1 cellular context compared by ENCODE assay signal in genomic region chr16:228917-229730, GRCh38.
TF ChIP-seq lines count a peak whose summit lies in the region.

LUC7L (minus strand) TSS chr16:229449; CDS start chr16:229339, 110 bp downstream.

TF ChIP-seq in HepG2, 621 proteins besides CTCF, POLR2A, EP300 and RAD21 (continued from another document and continues in another):
- TF ChIP-seq RFX5 (IDR thresholded peaks at IDR 0.05; ENCODE audit: low read depth, low read length) (no peak), ZNF503 (CRISPR knock-in tag; IDR thresholded peaks at IDR 0.05) (peak; percentile 91), ZBTB38 (CRISPR knock-in tag; IDR thresholded peaks at IDR 0.05) (peak; percentile 95), GPN1 (CRISPR knock-in tag; IDR thresholded peaks at IDR 0.05; ENCODE audit: borderline replicate concordance) (0 out of 2 replicates have a peak, but pooled peaks have one; percentile 91), ZNF737 (CRISPR knock-in tag; IDR thresholded peaks at IDR 0.05; ENCODE audit: borderline replicate concordance) (no peak), ZNF652 (CRISPR knock-in tag; IDR thresholded peaks at IDR 0.05; ENCODE audit: borderline replicate concordance, low read depth) (0 out of 2 replicates have a peak, but pooled peaks have one; percentile 22), FUBP1 (CRISPR knock-in tag; IDR thresholded peaks at IDR 0.05; ENCODE audit: borderline replicate concordance) (no peak), DR1 (CRISPR knock-in tag; IDR thresholded peaks at IDR 0.05) (peak; percentile 93), MTA1 (CRISPR knock-in tag; IDR thresholded peaks at IDR 0.05; ENCODE audit: borderline replicate concordance) (0 out of 2 replicates have a peak, but pooled peaks have one; percentile 35), BHLHE40 (IDR thresholded peaks at IDR 0.05; ENCODE audit: low read length) (no peak), MAFK (conservative IDR thresholded peaks at IDR 0.05 in 1 of 2, IDR thresholded peaks at IDR 0.05 in 1 of 2; ENCODE audit: low read length in 2 of 2) (no peak), HOMEZ (CRISPR knock-in tag; IDR thresholded peaks at IDR 0.05; ENCODE audit: low read depth) (peak; percentile 78), ARNT2 (CRISPR knock-in tag; IDR thresholded peaks at IDR 0.05; ENCODE audit: low read depth) (peak; percentile 97), ZNF124 (CRISPR knock-in tag; IDR thresholded peaks at IDR 0.05) (peak; percentile 91), GABPA (IDR thresholded peaks at IDR 0.05; ENCODE audit: low read depth, low read length) (peak; percentile 91), GABPA (CRISPR knock-in tag; IDR thresholded peaks at IDR 0.05; ENCODE audit: low read depth) (peak; percentile 95), ZNF616 (CRISPR knock-in tag; IDR thresholded peaks at IDR 0.05; ENCODE audit: low read depth) (peak; percentile 97), GRHL1 (CRISPR knock-in tag; conservative IDR thresholded peaks at IDR 0.05) (no peak), NFIC (IDR thresholded peaks at IDR 0.05; ENCODE audit: low read length) (no peak), FOXK2 (IDR thresholded peaks at IDR 0.05) (no peak), SAFB2 (CRISPR knock-in tag; IDR thresholded peaks at IDR 0.05; ENCODE audit: borderline replicate concordance, low read depth) (peak; percentile 97), HCFC1 (IDR thresholded peaks at IDR 0.05; ENCODE audit: low read depth, low read length) (peak; percentile 95), ZSCAN31 (CRISPR knock-in tag; IDR thresholded peaks at IDR 0.05; ENCODE audit: low read depth) (peak; percentile 98), ZNF337 (CRISPR knock-in tag; IDR thresholded peaks at IDR 0.05; ENCODE audit: borderline replicate concordance, low read depth) (peak; percentile 95; the same call in 1 of the 2 replicates), ZNF878 (CRISPR knock-in tag; IDR thresholded peaks at IDR 0.05) (no peak), WIZ (CRISPR knock-in tag; IDR thresholded peaks at IDR 0.05) (peak; percentile 61; the same call in 1 of the 2 replicates), BORCS8-MEF2B (CRISPR knock-in tag; IDR thresholded peaks at IDR 0.05) (peak; percentile 100), ZSCAN20 (CRISPR knock-in tag; IDR thresholded peaks at IDR 0.05; ENCODE audit: borderline replicate concordance) (peak; percentile 69; the same call in 1 of the 2 replicates), IKZF5 (CRISPR knock-in tag; IDR thresholded peaks at IDR 0.05) (peak; percentile 83), ZZZ3 (CRISPR knock-in tag; IDR thresholded peaks at IDR 0.05; ENCODE audit: borderline replicate concordance) (peak; percentile 57; the same call in 1 of the 2 replicates), RBM39 (IDR thresholded peaks at IDR 0.05; ENCODE audit: low read depth, low read length, poor library complexity, severe bottlenecking) (peak; percentile 79)
- TF ChIP-seq, protein P1, sequence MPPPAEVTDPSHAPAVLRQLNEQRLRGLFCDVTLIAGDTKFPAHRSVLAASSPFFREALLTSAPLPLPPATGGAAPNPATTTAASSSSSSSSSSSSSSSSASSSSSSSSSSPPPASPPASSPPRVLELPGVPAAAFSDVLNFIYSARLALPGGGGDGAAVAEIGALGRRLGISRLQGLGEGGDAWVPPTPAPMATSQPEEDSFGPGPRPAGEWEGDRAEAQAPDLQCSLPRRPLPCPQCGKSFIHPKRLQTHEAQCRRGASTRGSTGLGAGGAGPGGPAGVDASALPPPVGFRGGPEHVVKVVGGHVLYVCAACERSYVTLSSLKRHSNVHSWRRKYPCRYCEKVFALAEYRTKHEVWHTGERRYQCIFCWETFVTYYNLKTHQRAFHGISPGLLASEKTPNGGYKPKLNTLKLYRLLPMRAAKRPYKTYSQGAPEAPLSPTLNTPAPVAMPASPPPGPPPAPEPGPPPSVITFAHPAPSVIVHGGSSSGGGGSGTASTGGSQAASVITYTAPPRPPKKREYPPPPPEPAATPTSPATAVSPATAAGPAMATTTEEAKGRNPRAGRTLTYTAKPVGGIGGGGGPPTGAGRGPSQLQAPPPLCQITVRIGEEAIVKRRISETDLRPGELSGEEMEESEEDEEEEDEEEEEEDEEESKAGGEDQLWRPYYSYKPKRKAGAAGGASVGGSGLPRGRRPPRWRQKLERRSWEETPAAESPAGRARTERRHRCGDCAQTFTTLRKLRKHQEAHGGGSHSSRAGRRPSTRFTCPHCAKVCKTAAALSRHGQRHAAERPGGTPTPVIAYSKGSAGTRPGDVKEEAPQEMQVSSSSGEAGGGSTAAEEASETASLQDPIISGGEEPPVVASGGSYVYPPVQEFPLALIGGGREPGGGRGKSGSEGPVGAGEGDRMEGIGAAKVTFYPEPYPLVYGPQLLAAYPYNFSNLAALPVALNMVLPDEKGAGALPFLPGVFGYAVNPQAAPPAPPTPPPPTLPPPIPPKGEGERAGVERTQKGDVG (CRISPR knock-in tag; IDR thresholded peaks at IDR 0.05; ENCODE audit: borderline replicate concordance), result 0 out of 2 replicates have a peak, but pooled peaks have one; percentile 65
- TF ChIP-seq, protein P2, sequence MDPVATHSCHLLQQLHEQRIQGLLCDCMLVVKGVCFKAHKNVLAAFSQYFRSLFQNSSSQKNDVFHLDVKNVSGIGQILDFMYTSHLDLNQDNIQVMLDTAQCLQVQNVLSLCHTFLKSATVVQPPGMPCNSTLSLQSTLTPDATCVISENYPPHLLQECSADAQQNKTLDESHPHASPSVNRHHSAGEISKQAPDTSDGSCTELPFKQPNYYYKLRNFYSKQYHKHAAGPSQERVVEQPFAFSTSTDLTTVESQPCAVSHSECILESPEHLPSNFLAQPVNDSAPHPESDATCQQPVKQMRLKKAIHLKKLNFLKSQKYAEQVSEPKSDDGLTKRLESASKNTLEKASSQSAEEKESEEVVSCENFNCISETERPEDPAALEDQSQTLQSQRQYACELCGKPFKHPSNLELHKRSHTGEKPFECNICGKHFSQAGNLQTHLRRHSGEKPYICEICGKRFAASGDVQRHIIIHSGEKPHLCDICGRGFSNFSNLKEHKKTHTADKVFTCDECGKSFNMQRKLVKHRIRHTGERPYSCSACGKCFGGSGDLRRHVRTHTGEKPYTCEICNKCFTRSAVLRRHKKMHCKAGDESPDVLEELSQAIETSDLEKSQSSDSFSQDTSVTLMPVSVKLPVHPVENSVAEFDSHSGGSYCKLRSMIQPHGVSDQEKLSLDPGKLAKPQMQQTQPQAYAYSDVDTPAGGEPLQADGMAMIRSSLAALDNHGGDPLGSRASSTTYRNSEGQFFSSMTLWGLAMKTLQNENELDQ (CRISPR knock-in tag; IDR thresholded peaks at IDR 0.05; ENCODE audit: borderline replicate concordance), result no peak
- TF ChIP-seq, protein P3, sequence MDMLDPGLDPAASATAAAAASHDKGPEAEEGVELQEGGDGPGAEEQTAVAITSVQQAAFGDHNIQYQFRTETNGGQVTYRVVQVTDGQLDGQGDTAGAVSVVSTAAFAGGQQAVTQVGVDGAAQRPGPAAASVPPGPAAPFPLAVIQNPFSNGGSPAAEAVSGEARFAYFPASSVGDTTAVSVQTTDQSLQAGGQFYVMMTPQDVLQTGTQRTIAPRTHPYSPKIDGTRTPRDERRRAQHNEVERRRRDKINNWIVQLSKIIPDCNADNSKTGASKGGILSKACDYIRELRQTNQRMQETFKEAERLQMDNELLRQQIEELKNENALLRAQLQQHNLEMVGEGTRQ (IDR thresholded peaks at IDR 0.05; ENCODE audit: low read depth, low read length), result no peak
- TF ChIP-seq, protein P3 (CRISPR knock-in tag; IDR thresholded peaks at IDR 0.05; ENCODE audit: borderline replicate concordance), result peak; percentile 45; the same call in 1 of the 2 replicates
- TF ChIP-seq, protein P4, sequence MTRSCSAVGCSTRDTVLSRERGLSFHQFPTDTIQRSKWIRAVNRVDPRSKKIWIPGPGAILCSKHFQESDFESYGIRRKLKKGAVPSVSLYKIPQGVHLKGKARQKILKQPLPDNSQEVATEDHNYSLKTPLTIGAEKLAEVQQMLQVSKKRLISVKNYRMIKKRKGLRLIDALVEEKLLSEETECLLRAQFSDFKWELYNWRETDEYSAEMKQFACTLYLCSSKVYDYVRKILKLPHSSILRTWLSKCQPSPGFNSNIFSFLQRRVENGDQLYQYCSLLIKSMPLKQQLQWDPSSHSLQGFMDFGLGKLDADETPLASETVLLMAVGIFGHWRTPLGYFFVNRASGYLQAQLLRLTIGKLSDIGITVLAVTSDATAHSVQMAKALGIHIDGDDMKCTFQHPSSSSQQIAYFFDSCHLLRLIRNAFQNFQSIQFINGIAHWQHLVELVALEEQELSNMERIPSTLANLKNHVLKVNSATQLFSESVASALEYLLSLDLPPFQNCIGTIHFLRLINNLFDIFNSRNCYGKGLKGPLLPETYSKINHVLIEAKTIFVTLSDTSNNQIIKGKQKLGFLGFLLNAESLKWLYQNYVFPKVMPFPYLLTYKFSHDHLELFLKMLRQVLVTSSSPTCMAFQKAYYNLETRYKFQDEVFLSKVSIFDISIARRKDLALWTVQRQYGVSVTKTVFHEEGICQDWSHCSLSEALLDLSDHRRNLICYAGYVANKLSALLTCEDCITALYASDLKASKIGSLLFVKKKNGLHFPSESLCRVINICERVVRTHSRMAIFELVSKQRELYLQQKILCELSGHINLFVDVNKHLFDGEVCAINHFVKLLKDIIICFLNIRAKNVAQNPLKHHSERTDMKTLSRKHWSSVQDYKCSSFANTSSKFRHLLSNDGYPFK (CRISPR knock-in tag; IDR thresholded peaks at IDR 0.05; ENCODE audit: borderline replicate concordance), result peak; percentile 94
